ENCODE assay signal across 8 cellular contexts in genomic region chr20:49276895-49277785, GRCh38. TPM values are rescaled to one million over a fixed set of nuclear protein-coding genes. Genes with fewer than 3 reads are reported as not detected.
DNase-seq lines count a peak whose midpoint lies in the region; ATAC-seq, FAIRE-seq and TF ChIP-seq lines count a peak whose summit lies in the region.

No MANE protein-coding gene starts in this region.

- H3K9me3 ChIP-seq in thymus (ENCODE audit: control insufficient read depth): peaks cover 15% of the 10 kb centered on the region

- DNase-seq in HTR-8/SVneo (ENCODE audit: insufficient read length, low spot score): peak; percentile 52
- peak; percentile 43 for DNase-seq in activated CD4-positive, alpha-beta memory T cell treated with anti-CD3 and anti-CD28 coated beads, Interleukin-2, amount 10 ng/mL, durations not matched to agents 7 days and 5 days
- no peak for DNase-seq in epithelial cell of prostate (ENCODE audit: low read depth, low spot score)
- DNase-seq in natural killer cell: peak; percentile 37
- no peak for DNase-seq in islet precursor cell

- 3% methylated on average over 32 of the region's 32 CpGs for WGBS in thymus

- H3K9me3 Mint-ChIP-seq in activated CD4-positive, alpha-beta memory T cell treated with anti-CD3 and anti-CD28 coated beads, Interleukin-2, amount 10 ng/mL, durations not matched to agents 7 days and 5 days: peaks cover 15% of the 10 kb centered on the region
- H3K9me3 Mint-ChIP-seq in natural killer cell: peaks cover 5 to 6% of the 10 kb centered on the region in 2 donors

- no peaks in the 10 kb centered on the region for H3K27me3 ChIP-seq in thymus (ENCODE audit: control insufficient read depth, insufficient read depth)

- H3K27me3 Mint-ChIP-seq in activated CD4-positive, alpha-beta memory T cell treated with anti-CD3 and anti-CD28 coated beads, Interleukin-2, amount 10 ng/mL, durations not matched to agents 7 days and 5 days: no peaks in the 10 kb centered on the region
- H3K27me3 Mint-ChIP-seq in natural killer cell (ENCODE audit: low read depth in 2 of 2): no peaks in the 10 kb centered on the region

- peaks cover 37% of the 10 kb centered on the region for H3K36me3 ChIP-seq in thymus (ENCODE audit: control insufficient read depth, insufficient read depth)

- H3K27ac ChIP-seq in 22Rv1 (peak overlapping the region; percentile 88), epithelial cell of prostate (peak overlapping the region; percentile 93), thymus (ENCODE audit: low read depth) (peak overlapping the region; percentile 98)

- no peak for TF ChIP-seq CTCF in 22Rv1 (IDR thresholded peaks at IDR 0.05)
- TF ChIP-seq CTCF in natural killer cell (IDR thresholded peaks at IDR 0.05): no peak

- intact Hi-C loops in natural killer cell (cut with micrococcal nuclease): loop anchor here (1.0 to 10.0 kb wide), 3 partner anchors 10 to 388 kb away; no protein-coding TSS in a partner anchor

- no peak for ATAC-seq in natural killer cell
- ATAC-seq in GM21367 (IDR thresholded peaks at IDR 0.05; ENCODE audit: unreplicated experiment): no peak

- peaks cover 23% of the 10 kb centered on the region for H3K4me1 ChIP-seq in thymus (ENCODE audit: control insufficient read depth, insufficient read depth, low read length)

- H3K4me3 ChIP-seq in thymus (ENCODE audit: low read length): peak overlapping the region; percentile 75

- peak overlapping the region; percentile 98 for H3K27ac Mint-ChIP-seq in activated CD4-positive, alpha-beta memory T cell treated with anti-CD3 and anti-CD28 coated beads, Interleukin-2, amount 10 ng/mL, durations not matched to agents 7 days and 5 days
- H3K27ac Mint-ChIP-seq in natural killer cell: peak overlapping the region; percentile 94 to 95

- H3K36me3 Mint-ChIP-seq in activated CD4-positive, alpha-beta memory T cell treated with anti-CD3 and anti-CD28 coated beads, Interleukin-2, amount 10 ng/mL, durations not matched to agents 7 days and 5 days (ENCODE audit: low read depth): peaks cover 81% of the 10 kb centered on the region
- H3K36me3 Mint-ChIP-seq in natural killer cell: peaks cover 26% of the 10 kb centered on the region

- FAIRE-seq in HTR-8/SVneo (lab: Jason Lieb, UNC): peak; percentile 79

- CTCF ChIA-PET in activated CD4-positive, alpha-beta memory T cell treated with anti-CD3 and anti-CD28 coated beads, Interleukin-2, amount 10 ng/mL, durations not matched to agents 7 days and 5 days (lab: Charles Lee): interaction anchor here (1.5 to 1.9 kb wide), 3 partner anchors 9 to 60 kb away, joined by 4 to 8 read pairs (median 6); no protein-coding TSS in a partner anchor

- POLR2A ChIA-PET in activated CD4-positive, alpha-beta memory T cell treated with anti-CD3 and anti-CD28 coated beads, Interleukin-2, amount 10 ng/mL, durations not matched to agents 7 days and 5 days (lab: Charles Lee): interaction anchor here (0.5 to 9.6 kb wide), 23 partner anchors 8 to 319 kb away, joined by 3 to 145 read pairs (median 5); partner anchors contain the start of genes CSE1L and STAU1

- peaks cover 55% of the 10 kb centered on the region for H3K4me1 Mint-ChIP-seq in activated CD4-positive, alpha-beta memory T cell treated with anti-CD3 and anti-CD28 coated beads, Interleukin-2, amount 10 ng/mL, durations not matched to agents 7 days and 5 days
- H3K4me1 Mint-ChIP-seq in natural killer cell: peaks cover 59 to 76% of the 10 kb centered on the region in 2 donors

- peak overlapping the region; percentile 100 for H3K4me3 Mint-ChIP-seq in activated CD4-positive, alpha-beta memory T cell treated with anti-CD3 and anti-CD28 coated beads, Interleukin-2, amount 10 ng/mL, durations not matched to agents 7 days and 5 days
- H3K4me3 Mint-ChIP-seq in natural killer cell: peak overlapping the region; percentile 97

RNA-seq across cellular contexts. Expression of gene ZNFX1, which starts 0.7 kb away (rescaled TPM):
- 10 to 100 TPM; 88.7 to 89.5 TPM for total RNA-seq in activated CD4-positive, alpha-beta memory T cell treated with anti-CD3 and anti-CD28 coated beads, Interleukin-2, amount 10 ng/mL, durations not matched to agents 7 days and 5 days
- 10 to 100 TPM; 55.8 to 58.5 (median 57.8) TPM for total RNA-seq in natural killer cell
- polyA plus RNA-seq in thymus: 9.4 TPM

RNA-seq across cellular contexts. Expression of gene DDX27, which starts 57.9 kb away (rescaled TPM):
- 10 to 100 TPM; 32.5 to 34.2 TPM for total RNA-seq in activated CD4-positive, alpha-beta memory T cell treated with anti-CD3 and anti-CD28 coated beads, Interleukin-2, amount 10 ng/mL, durations not matched to agents 7 days and 5 days
- total RNA-seq in natural killer cell: 10 to 100 TPM; 71.5 to 91.3 (median 75.9) TPM
- polyA plus RNA-seq in thymus: 34.0 TPM

Comparison
In these comparisons a context has a peak if more than half of its experiments do, and no peak if none do; other contexts are left out.
1. DNase-seq: peak in HTR-8/SVneo (single experiment), activated CD4-positive, alpha-beta memory T cell treated with anti-CD3 and anti-CD28 coated beads, Interleukin-2, amount 10 ng/mL, durations not matched to agents 7 days and 5 days (single experiment) and natural killer cell (single experiment); none in epithelial cell of prostate (single experiment) and islet precursor cell (single experiment).
2. Peak in every context shown above with its lines, with median percentiles within 50 percentile points of each other: H3K27ac ChIP-seq.